In the genomic region with DNA sequence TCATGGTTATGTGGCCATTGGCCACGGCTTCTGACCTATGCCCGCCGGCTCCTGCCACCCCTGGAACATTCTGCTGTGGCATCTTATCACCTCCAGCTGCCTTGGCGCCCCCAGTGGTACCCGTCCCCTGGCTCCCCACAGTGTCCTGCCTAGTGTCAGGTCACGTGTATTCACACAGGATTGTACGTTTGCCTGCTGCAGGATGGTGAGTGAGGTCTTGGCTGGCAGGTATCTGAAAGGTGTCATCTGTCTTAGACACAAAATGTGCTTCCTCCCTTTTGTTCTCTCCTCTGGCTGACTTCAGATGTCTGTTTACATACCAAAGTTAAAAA, we compare ENCODE assay signal across 9 cellular contexts. TPM values are rescaled to one million over a fixed set of nuclear protein-coding genes. Genes with fewer than 3 reads are reported as not detected.
A peak's percentile ranks its signal among the peaks of the same experiment; 100 is the strongest.
DNase-seq lines count a peak whose midpoint lies in the region; ATAC-seq, FAIRE-seq and TF ChIP-seq lines count a peak whose summit lies in the region.
"Had no signal": no experiment of that assay in that cellular context is flagged by ENCODE, and none has a peak within 500 bp of the region (broad histone marks: within the 10 kb centered on the region; RNA-seq: fewer than 3 reads in every experiment).

No MANE protein-coding gene starts in this region.

- no peak for FAIRE-seq in kidney (lab: Jason Lieb, UNC)
- FAIRE-seq in HTR-8/SVneo (lab: Jason Lieb, UNC) = no peak

- no peak overlapping the region for H3K4me3 ChIP-seq in ascending aorta
- H3K4me3 ChIP-seq in kidney (ENCODE audit: low read length in 2 of 2) = no peak overlapping the region

- no peak for TF ChIP-seq CTCF in ascending aorta (IDR thresholded peaks at IDR 0.05)
- TF ChIP-seq CTCF in kidney (IDR thresholded peaks at IDR 0.05; ENCODE audit: borderline replicate concordance, extremely low read depth, insufficient read depth) = no peak

- POLR2A ChIA-PET in activated CD4-positive, alpha-beta T cell treated with anti-CD3 and anti-CD28 coated beads for 36 hours (lab: Charles Lee) = no interaction called here

- H3K36me3 Mint-ChIP-seq in activated CD4-positive, alpha-beta T cell treated with anti-CD3 and anti-CD28 coated beads for 36 hours (ENCODE audit: low read depth) = peaks cover 66% of the 10 kb centered on the region

- H3K27ac Mint-ChIP-seq in activated CD4-positive, alpha-beta T cell treated with anti-CD3 and anti-CD28 coated beads for 36 hours = peak overlapping the region; percentile 82

- CTCF ChIA-PET in activated CD4-positive, alpha-beta T cell treated with anti-CD3 and anti-CD28 coated beads for 36 hours (lab: Charles Lee) = interaction anchor here (0.6 kb wide), 1 partner anchor 86 kb away, joined by 3 read pairs; no protein-coding TSS in a partner anchor

- peaks cover 4% of the 10 kb centered on the region for H3K27me3 Mint-ChIP-seq in activated CD4-positive, alpha-beta T cell treated with anti-CD3 and anti-CD28 coated beads for 36 hours

- H3K27ac ChIP-seq in ascending aorta (peak overlapping the region; percentile 72 to 78), kidney (ENCODE audit: low read depth in 2 of 2, low read length in 2 of 2) (peak overlapping the region; percentile 41 to 51), substantia nigra (ENCODE audit: low read depth, low read length, poor library complexity, severe bottlenecking) (peak overlapping the region; percentile 37)

- no peak for DNase-seq in activated CD4-positive, alpha-beta T cell treated with anti-CD3 and anti-CD28 coated beads for 36 hours
- DNase-seq in activated CD4-positive, alpha-beta T cell treated with anti-CD3 and anti-CD28 coated beads, Interleukin-2, amount 50 U/mL, for 48 hours = no peak
- DNase-seq in ascending aorta (ENCODE audit: low spot score in 2 of 2) (no peak), kidney (no peak), substantia nigra (lab: John Stamatoyannopoulos, UW) (no peak), HTR-8/SVneo (ENCODE audit: insufficient read length, low spot score) (no peak)
- DNase-seq: left cardiac atrium had no signal

- H3K9me3 ChIP-seq in ascending aorta (no peaks in the 10 kb centered on the region), kidney (ENCODE audit: control insufficient read depth in 1 of 2, low read length in 2 of 2) (no peaks in the 10 kb centered on the region)

- H3K4me1 ChIP-seq in ascending aorta = no peaks in the 10 kb centered on the region
- no peaks in the 10 kb centered on the region for H3K4me1 ChIP-seq in kidney (ENCODE audit: control insufficient read depth in 1 of 2, insufficient read depth in 1 of 2, low read depth in 1 of 2, low read length in 2 of 2)

- H3K4me3 Mint-ChIP-seq in activated CD4-positive, alpha-beta T cell treated with anti-CD3 and anti-CD28 coated beads for 36 hours = peak overlapping the region; percentile 71

- intact Hi-C loops in activated CD4-positive, alpha-beta T cell treated with anti-CD3 and anti-CD28 coated beads for 36 hours (cut with DNase I, micrococcal nuclease) = loop anchor here in 1 of 2 experiments (2.0 kb wide), 1 partner anchor 28 kb away; no protein-coding TSS in a partner anchor
- intact Hi-C loops in ascending aorta (cut with DNase I) (no loop called here), kidney (cut with DNase I) (no loop called here)

- peaks cover 17% of the 10 kb centered on the region for H3K9me3 Mint-ChIP-seq in activated CD4-positive, alpha-beta T cell treated with anti-CD3 and anti-CD28 coated beads for 36 hours (ENCODE audit: low read depth)

- H3K4me1 Mint-ChIP-seq in activated CD4-positive, alpha-beta T cell treated with anti-CD3 and anti-CD28 coated beads for 36 hours = peaks cover 12% of the 10 kb centered on the region

- no peaks in the 10 kb centered on the region for H3K27me3 ChIP-seq in ascending aorta

- H3K36me3 ChIP-seq in ascending aorta (peaks cover 36 to 63% of the 10 kb centered on the region in 2 donors), kidney (ENCODE audit: control insufficient read depth in 1 of 2, insufficient read depth in 2 of 2, low read length in 2 of 2) (peaks cover 15 to 44% of the 10 kb centered on the region in 2 donors)

- no peak overlapping the region for H3K9ac ChIP-seq in kidney (ENCODE audit: low read length in 2 of 2)

- no peak for ATAC-seq in activated CD4-positive, alpha-beta T cell treated with anti-CD3 and anti-CD28 coated beads for 36 hours
- ATAC-seq in GM21367 (IDR thresholded peaks at IDR 0.05; ENCODE audit: unreplicated experiment) = no peak
- ATAC-seq in HG02763 (IDR thresholded peaks at IDR 0.05; ENCODE audit: unreplicated experiment) = no peak

RNA-seq across cellular contexts. Expression of a gene that starts 24.9 kb away (rescaled TPM):
- 1 to 10 TPM; 1.2 to 1.5 TPM for total RNA-seq in activated CD4-positive, alpha-beta T cell treated with anti-CD3 and anti-CD28 coated beads for 36 hours
- 2.7 TPM for total RNA-seq in ascending aorta
- 16.3 TPM for total RNA-seq in kidney
- 15.1 TPM for polyA plus RNA-seq in kidney (ENCODE audit: insufficient read depth, low read depth, low replicate concordance)

RNA-seq across cellular contexts. Expression of a gene that starts 45.8 kb away (rescaled TPM):
- 10 to 100 TPM; 21.1 to 25.9 TPM for total RNA-seq in activated CD4-positive, alpha-beta T cell treated with anti-CD3 and anti-CD28 coated beads for 36 hours
- total RNA-seq in ascending aorta (34.5 TPM), kidney (66.2 TPM)
- polyA plus RNA-seq in kidney (ENCODE audit: insufficient read depth, low read depth, low replicate concordance) = 39.3 TPM
